ENCODE assay signal across 1 cellular context in the genomic region with DNA sequence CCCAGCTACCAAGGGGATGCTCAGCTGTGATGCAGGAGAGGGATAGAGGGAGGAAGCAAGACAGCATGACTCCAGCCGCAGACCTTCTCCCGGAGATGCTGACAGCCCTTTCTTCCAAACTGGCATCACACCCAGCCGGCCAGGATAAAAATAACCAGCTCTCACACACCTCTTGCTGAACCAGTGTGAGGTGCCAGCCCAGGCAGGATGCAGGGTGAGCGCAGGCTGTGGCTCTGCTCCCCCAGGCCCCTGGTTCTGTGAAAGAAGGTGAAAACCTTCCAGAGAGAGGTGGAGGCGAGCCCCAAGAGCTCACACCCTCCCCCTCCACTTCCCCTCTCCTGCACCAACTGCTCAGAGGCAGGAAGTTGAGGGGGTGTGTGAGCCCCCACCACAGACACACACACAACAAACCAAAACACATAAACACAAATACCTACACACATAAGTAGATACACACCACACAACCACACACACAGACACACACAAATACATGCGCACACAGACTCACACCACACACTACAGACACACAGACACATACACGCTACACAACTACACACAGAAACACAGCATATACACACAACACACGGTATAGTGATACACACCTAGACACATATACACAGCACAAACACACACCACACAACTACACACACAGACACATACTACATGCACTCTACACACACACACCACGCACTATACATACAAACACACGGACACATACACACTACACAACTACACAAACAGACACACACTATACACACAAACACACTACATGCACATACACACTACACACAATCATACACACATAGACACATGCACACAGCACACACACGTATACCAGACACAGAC.
A peak's percentile ranks its signal among the peaks of the same experiment; 100 is the strongest.
TF ChIP-seq lines count a peak whose summit lies in the region.

No MANE protein-coding gene starts in this region.

TF ChIP-seq in K562, 482 proteins besides CTCF, POLR2A, EP300 and RAD21 (continued from another document and continues in another):
- TF ChIP-seq, protein P1, sequence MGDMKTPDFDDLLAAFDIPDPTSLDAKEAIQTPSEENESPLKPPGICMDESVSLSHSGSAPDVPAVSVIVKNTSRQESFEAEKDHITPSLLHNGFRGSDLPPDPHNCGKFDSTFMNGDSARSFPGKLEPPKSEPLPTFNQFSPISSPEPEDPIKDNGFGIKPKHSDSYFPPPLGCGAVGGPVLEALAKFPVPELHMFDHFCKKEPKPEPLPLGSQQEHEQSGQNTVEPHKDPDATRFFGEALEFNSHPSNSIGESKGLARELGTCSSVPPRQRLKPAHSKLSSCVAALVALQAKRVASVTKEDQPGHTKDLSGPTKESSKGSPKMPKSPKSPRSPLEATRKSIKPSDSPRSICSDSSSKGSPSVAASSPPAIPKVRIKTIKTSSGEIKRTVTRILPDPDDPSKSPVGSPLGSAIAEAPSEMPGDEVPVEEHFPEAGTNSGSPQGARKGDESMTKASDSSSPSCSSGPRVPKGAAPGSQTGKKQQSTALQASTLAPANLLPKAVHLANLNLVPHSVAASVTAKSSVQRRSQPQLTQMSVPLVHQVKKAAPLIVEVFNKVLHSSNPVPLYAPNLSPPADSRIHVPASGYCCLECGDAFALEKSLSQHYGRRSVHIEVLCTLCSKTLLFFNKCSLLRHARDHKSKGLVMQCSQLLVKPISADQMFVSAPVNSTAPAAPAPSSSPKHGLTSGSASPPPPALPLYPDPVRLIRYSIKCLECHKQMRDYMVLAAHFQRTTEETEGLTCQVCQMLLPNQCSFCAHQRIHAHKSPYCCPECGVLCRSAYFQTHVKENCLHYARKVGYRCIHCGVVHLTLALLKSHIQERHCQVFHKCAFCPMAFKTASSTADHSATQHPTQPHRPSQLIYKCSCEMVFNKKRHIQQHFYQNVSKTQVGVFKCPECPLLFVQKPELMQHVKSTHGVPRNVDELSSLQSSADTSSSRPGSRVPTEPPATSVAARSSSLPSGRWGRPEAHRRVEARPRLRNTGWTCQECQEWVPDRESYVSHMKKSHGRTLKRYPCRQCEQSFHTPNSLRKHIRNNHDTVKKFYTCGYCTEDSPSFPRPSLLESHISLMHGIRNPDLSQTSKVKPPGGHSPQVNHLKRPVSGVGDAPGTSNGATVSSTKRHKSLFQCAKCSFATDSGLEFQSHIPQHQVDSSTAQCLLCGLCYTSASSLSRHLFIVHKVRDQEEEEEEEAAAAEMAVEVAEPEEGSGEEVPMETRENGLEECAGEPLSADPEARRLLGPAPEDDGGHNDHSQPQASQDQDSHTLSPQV (IDR thresholded peaks at IDR 0.05), result no peak
- TF ChIP-seq, protein P2, sequence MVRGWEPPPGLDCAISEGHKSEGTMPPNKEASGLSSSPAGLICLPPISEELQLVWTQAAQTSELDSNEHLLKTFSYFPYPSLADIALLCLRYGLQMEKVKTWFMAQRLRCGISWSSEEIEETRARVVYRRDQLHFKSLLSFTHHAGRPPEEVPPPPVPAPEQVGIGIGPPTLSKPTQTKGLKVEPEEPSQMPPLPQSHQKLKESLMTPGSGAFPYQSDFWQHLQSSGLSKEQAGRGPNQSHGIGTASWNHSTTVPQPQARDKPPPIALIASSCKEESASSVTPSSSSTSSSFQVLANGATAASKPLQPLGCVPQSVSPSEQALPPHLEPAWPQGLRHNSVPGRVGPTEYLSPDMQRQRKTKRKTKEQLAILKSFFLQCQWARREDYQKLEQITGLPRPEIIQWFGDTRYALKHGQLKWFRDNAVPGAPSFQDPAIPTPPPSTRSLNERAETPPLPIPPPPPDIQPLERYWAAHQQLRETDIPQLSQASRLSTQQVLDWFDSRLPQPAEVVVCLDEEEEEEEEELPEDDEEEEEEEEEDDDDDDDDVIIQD (CRISPR knock-in tag; IDR thresholded peaks at IDR 0.05), result no peak
- TF ChIP-seq, protein P3, sequence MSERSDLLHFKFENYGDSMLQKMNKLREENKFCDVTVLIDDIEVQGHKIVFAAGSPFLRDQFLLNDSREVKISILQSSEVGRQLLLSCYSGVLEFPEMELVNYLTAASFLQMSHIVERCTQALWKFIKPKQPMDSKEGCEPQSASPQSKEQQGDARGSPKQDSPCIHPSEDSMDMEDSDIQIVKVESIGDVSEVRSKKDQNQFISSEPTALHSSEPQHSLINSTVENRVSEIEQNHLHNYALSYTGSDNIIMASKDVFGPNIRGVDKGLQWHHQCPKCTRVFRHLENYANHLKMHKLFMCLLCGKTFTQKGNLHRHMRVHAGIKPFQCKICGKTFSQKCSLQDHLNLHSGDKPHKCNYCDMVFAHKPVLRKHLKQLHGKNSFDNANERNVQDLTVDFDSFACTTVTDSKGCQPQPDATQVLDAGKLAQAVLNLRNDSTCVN (CRISPR knock-in tag; IDR thresholded peaks at IDR 0.05), result 0 out of 2 replicates have a peak, but pooled peaks have one; percentile 3
- TF ChIP-seq ZNF76 (CRISPR knock-in tag; IDR thresholded peaks at IDR 0.05; ENCODE audit: borderline replicate concordance) (no peak), CREBBP (IDR thresholded peaks at IDR 0.05; ENCODE audit: low read depth, low read length) (peak; percentile 31), HDAC6 (IDR thresholded peaks at IDR 0.05; ENCODE audit: low read depth, low read length) (peak; percentile 9; the same call in 1 of the 2 replicates), ZNF311 (CRISPR knock-in tag; IDR thresholded peaks at IDR 0.05) (no peak), SETDB1 (IDR thresholded peaks at IDR 0.05; ENCODE audit: low read length) (no peak), SMARCA4 (IDR thresholded peaks at IDR 0.05) (no peak), HDAC1 (IDR thresholded peaks at IDR 0.05) (peak in 1 of 2 experiments; percentile 61; a peak in 2 of 4 replicates), SMC3 (conservative IDR thresholded peaks at IDR 0.05; ENCODE audit: insufficient read depth, low read depth, low read length) (no peak), HLTF (IDR thresholded peaks at IDR 0.05) (no peak), SIN3B (IDR thresholded peaks at IDR 0.05; ENCODE audit: low read depth) (no peak), NFRKB (IDR thresholded peaks at IDR 0.05; ENCODE audit: low read depth) (0 out of 2 replicates have a peak, but pooled peaks have one; percentile 37), SMARCB1 (IDR thresholded peaks at IDR 0.05; ENCODE audit: insufficient read length, low read depth) (no peak), RAD51 (IDR thresholded peaks at IDR 0.05; ENCODE audit: borderline replicate concordance, low read depth) (no peak), ZKSCAN8 (CRISPR knock-in tag; IDR thresholded peaks at IDR 0.05) (no peak), FUS (optimal IDR thresholded peaks at IDR 0.05; ENCODE audit: low read depth, low read length) (no peak), NBN (IDR thresholded peaks at IDR 0.05; ENCODE audit: low read depth) (no peak), SMAD3 (CRISPR knock-in tag; conservative IDR thresholded peaks at IDR 0.05) (no peak), ZNF79 (CRISPR knock-in tag; IDR thresholded peaks at IDR 0.05; ENCODE audit: low read depth) (no peak), STAT5B (CRISPR knock-in tag; IDR thresholded peaks at IDR 0.05) (no peak), THRAP3 (IDR thresholded peaks at IDR 0.05; ENCODE audit: borderline replicate concordance) (no peak), EGR1 (conservative IDR thresholded peaks at IDR 0.05) (no peak), CHD4 (IDR thresholded peaks at IDR 0.05; ENCODE audit: insufficient read depth, insufficient replicate concordance, low read depth, low read length, poor library complexity, severe bottlenecking) (peak; percentile 12), CBX3 (IDR thresholded peaks at IDR 0.05; ENCODE audit: borderline replicate concordance in 1 of 2, low read length in 2 of 2) (no peak), FOXK1 (CRISPR knock-in tag; IDR thresholded peaks at IDR 0.05; ENCODE audit: borderline replicate concordance) (no peak), ZC3H11A (IDR thresholded peaks at IDR 0.05; ENCODE audit: low read depth, low read length) (no peak), PHTF2 (CRISPR knock-in tag; IDR thresholded peaks at IDR 0.05) (no peak), ZNF41 (CRISPR knock-in tag; conservative IDR thresholded peaks at IDR 0.05) (no peak), SPI1 (IDR thresholded peaks at IDR 0.05; ENCODE audit: borderline replicate concordance, low read depth, low read length) (no peak), BCOR (IDR thresholded peaks at IDR 0.05) (peak; percentile 59; the same call in 1 of the 2 replicates), NCOA4 (IDR thresholded peaks at IDR 0.05; ENCODE audit: partially characterized antibody) (peak; percentile 8)
- TF ChIP-seq, protein P4, sequence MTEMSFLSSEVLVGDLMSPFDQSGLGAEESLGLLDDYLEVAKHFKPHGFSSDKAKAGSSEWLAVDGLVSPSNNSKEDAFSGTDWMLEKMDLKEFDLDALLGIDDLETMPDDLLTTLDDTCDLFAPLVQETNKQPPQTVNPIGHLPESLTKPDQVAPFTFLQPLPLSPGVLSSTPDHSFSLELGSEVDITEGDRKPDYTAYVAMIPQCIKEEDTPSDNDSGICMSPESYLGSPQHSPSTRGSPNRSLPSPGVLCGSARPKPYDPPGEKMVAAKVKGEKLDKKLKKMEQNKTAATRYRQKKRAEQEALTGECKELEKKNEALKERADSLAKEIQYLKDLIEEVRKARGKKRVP (CRISPR knock-in tag; IDR thresholded peaks at IDR 0.05), result no peak
- TF ChIP-seq, protein P5, sequence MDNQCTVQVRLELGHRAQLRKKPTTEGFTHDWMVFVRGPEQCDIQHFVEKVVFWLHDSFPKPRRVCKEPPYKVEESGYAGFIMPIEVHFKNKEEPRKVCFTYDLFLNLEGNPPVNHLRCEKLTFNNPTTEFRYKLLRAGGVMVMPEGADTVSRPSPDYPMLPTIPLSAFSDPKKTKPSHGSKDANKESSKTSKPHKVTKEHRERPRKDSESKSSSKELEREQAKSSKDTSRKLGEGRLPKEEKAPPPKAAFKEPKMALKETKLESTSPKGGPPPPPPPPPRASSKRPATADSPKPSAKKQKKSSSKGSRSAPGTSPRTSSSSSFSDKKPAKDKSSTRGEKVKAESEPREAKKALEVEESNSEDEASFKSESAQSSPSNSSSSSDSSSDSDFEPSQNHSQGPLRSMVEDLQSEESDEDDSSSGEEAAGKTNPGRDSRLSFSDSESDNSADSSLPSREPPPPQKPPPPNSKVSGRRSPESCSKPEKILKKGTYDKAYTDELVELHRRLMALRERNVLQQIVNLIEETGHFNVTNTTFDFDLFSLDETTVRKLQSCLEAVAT (IDR thresholded peaks at IDR 0.05), result 0 out of 4 replicates have a peak, but pooled peaks of 1 of the 2 experiments have one; percentile 41
- TF ChIP-seq, protein P6, sequence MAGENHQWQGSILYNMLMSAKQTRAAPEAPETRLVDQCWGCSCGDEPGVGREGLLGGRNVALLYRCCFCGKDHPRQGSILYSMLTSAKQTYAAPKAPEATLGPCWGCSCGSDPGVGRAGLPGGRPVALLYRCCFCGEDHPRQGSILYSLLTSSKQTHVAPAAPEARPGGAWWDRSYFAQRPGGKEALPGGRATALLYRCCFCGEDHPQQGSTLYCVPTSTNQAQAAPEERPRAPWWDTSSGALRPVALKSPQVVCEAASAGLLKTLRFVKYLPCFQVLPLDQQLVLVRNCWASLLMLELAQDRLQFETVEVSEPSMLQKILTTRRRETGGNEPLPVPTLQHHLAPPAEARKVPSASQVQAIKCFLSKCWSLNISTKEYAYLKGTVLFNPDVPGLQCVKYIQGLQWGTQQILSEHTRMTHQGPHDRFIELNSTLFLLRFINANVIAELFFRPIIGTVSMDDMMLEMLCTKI (IDR thresholded peaks at IDR 0.05; ENCODE audit: partially characterized antibody), result no peak
- TF ChIP-seq, protein P7, sequence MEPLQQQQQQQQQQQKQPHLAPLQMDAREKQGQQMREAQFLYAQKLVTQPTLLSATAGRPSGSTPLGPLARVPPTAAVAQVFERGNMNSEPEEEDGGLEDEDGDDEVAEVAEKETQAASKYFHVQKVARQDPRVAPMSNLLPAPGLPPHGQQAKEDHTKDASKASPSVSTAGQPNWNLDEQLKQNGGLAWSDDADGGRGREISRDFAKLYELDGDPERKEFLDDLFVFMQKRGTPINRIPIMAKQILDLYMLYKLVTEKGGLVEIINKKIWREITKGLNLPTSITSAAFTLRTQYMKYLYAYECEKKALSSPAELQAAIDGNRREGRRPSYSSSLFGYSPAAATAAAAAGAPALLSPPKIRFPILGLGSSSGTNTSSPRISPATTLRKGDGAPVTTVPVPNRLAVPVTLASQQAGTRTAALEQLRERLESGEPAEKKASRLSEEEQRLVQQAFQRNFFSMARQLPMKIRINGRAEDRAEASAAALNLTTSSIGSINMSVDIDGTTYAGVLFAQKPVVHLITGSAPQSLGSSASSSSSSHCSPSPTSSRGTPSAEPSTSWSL (CRISPR knock-in tag; IDR thresholded peaks at IDR 0.05; ENCODE audit: borderline replicate concordance), result no peak
- TF ChIP-seq, protein P8, sequence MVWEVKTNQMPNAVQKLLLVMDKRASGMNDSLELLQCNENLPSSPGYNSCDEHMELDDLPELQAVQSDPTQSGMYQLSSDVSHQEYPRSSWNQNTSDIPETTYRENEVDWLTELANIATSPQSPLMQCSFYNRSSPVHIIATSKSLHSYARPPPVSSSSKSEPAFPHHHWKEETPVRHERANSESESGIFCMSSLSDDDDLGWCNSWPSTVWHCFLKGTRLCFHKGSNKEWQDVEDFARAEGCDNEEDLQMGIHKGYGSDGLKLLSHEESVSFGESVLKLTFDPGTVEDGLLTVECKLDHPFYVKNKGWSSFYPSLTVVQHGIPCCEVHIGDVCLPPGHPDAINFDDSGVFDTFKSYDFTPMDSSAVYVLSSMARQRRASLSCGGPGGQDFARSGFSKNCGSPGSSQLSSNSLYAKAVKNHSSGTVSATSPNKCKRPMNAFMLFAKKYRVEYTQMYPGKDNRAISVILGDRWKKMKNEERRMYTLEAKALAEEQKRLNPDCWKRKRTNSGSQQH (CRISPR knock-in tag; IDR thresholded peaks at IDR 0.05), result 0 out of 2 replicates have a peak, but pooled peaks have one; percentile 64
- TF ChIP-seq, protein P9, sequence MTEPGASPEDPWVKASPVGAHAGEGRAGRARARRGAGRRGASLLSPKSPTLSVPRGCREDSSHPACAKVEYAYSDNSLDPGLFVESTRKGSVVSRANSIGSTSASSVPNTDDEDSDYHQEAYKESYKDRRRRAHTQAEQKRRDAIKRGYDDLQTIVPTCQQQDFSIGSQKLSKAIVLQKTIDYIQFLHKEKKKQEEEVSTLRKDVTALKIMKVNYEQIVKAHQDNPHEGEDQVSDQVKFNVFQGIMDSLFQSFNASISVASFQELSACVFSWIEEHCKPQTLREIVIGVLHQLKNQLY (CRISPR knock-in tag; conservative IDR thresholded peaks at IDR 0.05), result no peak
- TF ChIP-seq, protein P10, sequence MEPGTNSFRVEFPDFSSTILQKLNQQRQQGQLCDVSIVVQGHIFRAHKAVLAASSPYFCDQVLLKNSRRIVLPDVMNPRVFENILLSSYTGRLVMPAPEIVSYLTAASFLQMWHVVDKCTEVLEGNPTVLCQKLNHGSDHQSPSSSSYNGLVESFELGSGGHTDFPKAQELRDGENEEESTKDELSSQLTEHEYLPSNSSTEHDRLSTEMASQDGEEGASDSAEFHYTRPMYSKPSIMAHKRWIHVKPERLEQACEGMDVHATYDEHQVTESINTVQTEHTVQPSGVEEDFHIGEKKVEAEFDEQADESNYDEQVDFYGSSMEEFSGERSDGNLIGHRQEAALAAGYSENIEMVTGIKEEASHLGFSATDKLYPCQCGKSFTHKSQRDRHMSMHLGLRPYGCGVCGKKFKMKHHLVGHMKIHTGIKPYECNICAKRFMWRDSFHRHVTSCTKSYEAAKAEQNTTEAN (CRISPR knock-in tag; IDR thresholded peaks at IDR 0.05), result no peak
- TF ChIP-seq, protein P11, sequence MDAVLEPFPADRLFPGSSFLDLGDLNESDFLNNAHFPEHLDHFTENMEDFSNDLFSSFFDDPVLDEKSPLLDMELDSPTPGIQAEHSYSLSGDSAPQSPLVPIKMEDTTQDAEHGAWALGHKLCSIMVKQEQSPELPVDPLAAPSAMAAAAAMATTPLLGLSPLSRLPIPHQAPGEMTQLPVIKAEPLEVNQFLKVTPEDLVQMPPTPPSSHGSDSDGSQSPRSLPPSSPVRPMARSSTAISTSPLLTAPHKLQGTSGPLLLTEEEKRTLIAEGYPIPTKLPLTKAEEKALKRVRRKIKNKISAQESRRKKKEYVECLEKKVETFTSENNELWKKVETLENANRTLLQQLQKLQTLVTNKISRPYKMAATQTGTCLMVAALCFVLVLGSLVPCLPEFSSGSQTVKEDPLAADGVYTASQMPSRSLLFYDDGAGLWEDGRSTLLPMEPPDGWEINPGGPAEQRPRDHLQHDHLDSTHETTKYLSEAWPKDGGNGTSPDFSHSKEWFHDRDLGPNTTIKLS (IDR thresholded peaks at IDR 0.05; ENCODE audit: borderline replicate concordance, low read depth), result no peak
